In the genomic region with DNA sequence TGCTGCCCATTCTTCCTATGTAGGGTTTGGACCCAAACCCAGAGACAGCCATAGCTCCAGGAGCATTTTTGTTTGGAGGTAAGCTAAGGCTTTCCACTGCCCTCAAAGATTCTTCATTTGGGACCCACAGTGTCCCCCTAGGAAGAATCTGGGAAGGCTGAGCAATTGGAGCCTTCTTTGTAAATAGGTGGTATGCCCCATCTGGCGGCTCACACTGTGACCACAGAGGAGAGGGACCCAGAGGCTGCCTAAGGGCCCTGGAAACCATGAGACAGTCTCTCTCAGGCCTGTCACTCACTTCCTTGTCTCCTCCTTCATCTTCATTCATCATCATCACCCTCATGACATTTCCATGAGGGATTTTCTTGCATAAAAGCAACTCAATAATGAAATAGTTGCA, we compare ENCODE assay signal across 1 cellular context.
TF ChIP-seq lines count a peak whose summit lies in the region.

No MANE protein-coding gene starts in this region.

TF ChIP-seq in WTC11, 78 proteins besides CTCF, POLR2A, EP300 and RAD21 (continued from another document):
- TF ChIP-seq, protein P1, sequence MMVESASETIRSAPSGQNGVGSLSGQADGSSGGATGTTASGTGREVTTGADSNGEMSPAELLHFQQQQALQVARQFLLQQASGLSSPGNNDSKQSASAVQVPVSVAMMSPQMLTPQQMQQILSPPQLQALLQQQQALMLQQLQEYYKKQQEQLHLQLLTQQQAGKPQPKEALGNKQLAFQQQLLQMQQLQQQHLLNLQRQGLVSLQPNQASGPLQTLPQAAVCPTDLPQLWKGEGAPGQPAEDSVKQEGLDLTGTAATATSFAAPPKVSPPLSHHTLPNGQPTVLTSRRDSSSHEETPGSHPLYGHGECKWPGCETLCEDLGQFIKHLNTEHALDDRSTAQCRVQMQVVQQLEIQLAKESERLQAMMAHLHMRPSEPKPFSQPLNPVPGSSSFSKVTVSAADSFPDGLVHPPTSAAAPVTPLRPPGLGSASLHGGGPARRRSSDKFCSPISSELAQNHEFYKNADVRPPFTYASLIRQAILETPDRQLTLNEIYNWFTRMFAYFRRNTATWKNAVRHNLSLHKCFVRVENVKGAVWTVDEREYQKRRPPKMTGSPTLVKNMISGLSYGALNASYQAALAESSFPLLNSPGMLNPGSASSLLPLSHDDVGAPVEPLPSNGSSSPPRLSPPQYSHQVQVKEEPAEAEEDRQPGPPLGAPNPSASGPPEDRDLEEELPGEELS (CRISPR knock-in tag; IDR thresholded peaks at IDR 0.05), result no peak
- TF ChIP-seq SOX15 (CRISPR knock-in tag; IDR thresholded peaks at IDR 0.05) (no peak), MYBL2 (CRISPR knock-in tag; IDR thresholded peaks at IDR 0.05) (no peak), ZNF317 (CRISPR knock-in tag; IDR thresholded peaks at IDR 0.05; ENCODE audit: borderline replicate concordance, low read depth) (no peak), ZNF423 (CRISPR knock-in tag; IDR thresholded peaks at IDR 0.05) (no peak), SP1 (CRISPR knock-in tag; conservative IDR thresholded peaks at IDR 0.05) (no peak)
- TF ChIP-seq, protein P2, sequence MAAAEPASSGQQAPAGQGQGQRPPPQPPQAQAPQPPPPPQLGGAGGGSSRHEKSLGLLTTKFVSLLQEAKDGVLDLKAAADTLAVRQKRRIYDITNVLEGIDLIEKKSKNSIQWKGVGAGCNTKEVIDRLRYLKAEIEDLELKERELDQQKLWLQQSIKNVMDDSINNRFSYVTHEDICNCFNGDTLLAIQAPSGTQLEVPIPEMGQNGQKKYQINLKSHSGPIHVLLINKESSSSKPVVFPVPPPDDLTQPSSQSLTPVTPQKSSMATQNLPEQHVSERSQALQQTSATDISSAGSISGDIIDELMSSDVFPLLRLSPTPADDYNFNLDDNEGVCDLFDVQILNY (CRISPR knock-in tag; IDR thresholded peaks at IDR 0.05), result no peak
